ENCODE assay signal across 8 cellular contexts in the genomic region with DNA sequence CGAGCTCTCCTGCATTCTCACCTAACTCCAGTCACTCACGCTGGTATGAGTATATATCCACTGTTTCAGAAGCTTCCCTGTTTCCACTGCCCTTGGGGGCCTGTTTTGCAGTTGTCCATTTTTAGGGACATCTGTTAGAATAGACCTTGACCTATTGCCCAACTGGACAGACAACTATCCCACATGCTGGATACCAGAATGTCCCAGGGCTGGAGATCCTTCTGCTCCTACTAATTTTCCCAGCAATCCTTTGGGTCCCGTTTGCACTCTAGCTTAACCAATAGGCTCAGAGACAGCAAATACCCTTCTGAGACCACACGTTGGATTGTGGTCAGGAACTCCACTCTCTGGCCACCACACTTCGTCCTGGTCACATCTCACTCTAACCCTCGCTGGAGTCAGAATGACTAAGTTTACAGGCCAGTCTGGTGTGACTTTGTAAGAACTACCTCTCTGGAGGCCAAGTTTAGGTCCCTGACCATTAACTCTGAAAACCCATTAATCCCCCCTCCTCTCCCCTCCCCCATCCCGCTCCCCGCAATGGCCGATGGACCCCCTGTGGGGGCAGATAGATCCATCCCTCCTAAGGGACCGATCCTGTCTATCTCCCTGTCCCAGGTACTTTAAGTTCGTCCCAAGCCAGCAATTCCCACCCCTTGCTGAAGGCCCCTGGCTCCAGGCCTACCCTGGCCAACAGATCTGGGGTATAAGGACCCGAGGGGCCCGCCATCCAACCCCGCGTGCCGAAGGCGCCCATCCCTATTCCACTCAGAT. TPM values are rescaled to one million over a fixed set of nuclear protein-coding genes. Genes with fewer than 3 reads are reported as not detected.
A peak's percentile ranks its signal among the peaks of the same experiment; 100 is the strongest.
DNase-seq lines count a peak whose midpoint lies in the region; ATAC-seq and TF ChIP-seq lines count a peak whose summit lies in the region.

No MANE protein-coding gene starts in this region.

- H3K4me1 Mint-ChIP-seq in endodermal cell, result peaks cover 4% of the 10 kb centered on the region
- H3K4me1 Mint-ChIP-seq in natural killer cell, result peaks cover 24 to 60% of the 10 kb centered on the region in 2 donors

- H3K27me3 Mint-ChIP-seq in endodermal cell (ENCODE audit: insufficient read depth) (no peaks in the 10 kb centered on the region), natural killer cell (ENCODE audit: low read depth in 2 of 2) (no peaks in the 10 kb centered on the region)

- WGBS in endodermal cell (ENCODE audit: insufficient coverage in 1 of 2, insufficient read length in 1 of 2), 2 experiments, result 33 to 59% methylated on average over 8 to 17 of the region's 17 CpGs

- no peaks in the 10 kb centered on the region for H3K9me3 ChIP-seq in endodermal cell (ENCODE audit: control insufficient read depth, low read length)

- POLR2A ChIA-PET in RWPE1 (lab: Yijun Ruan, JAX; ENCODE audit: low non-redundant PET), result interaction anchor here (0.5 to 0.8 kb wide), 2 partner anchors 35 to 458 kb away, joined by 3 to 8 read pairs; no protein-coding TSS in a partner anchor

- TF ChIP-seq CTCF in RWPE1 (conservative IDR thresholded peaks at IDR 0.05; ENCODE audit: low read depth) (no peak), endodermal cell (conservative IDR thresholded peaks at IDR 0.05) (no peak), natural killer cell (IDR thresholded peaks at IDR 0.05) (no peak)

- H3K4me3 Mint-ChIP-seq in endodermal cell, result peak overlapping the region; percentile 89
- H3K4me3 Mint-ChIP-seq in natural killer cell, result peak overlapping the region; percentile 87

- peak overlapping the region; percentile 85 for H3K4me3 ChIP-seq in endodermal cell (ENCODE audit: low read length)

- peak in 1 of 3 donors; percentile 5 for ATAC-seq in natural killer cell
- no peak for ATAC-seq in GM19395 (IDR thresholded peaks at IDR 0.05; ENCODE audit: unreplicated experiment)
- no peak for ATAC-seq in GM21723 (IDR thresholded peaks at IDR 0.05; ENCODE audit: unreplicated experiment)

- no peaks in the 10 kb centered on the region for H3K36me3 ChIP-seq in endodermal cell (ENCODE audit: control insufficient read depth, insufficient read depth, low read length)

- no peaks in the 10 kb centered on the region for H3K9me3 Mint-ChIP-seq in endodermal cell
- H3K9me3 Mint-ChIP-seq in natural killer cell, result no peaks in the 10 kb centered on the region

- H3K27me3 ChIP-seq in endodermal cell (ENCODE audit: control insufficient read depth, insufficient read depth, low read length, poor library complexity, severe bottlenecking), result no peaks in the 10 kb centered on the region

- H3K27ac ChIP-seq in RWPE1 (peak overlapping the region; percentile 89), endodermal cell (ENCODE audit: low read depth, low read length) (peak overlapping the region; percentile 88)

- DNase-seq in NCI-H748 (lab: John Stamatoyannopoulos, UW; ENCODE audit: unreplicated experiment) (peak; percentile 27), NCI-H748 treated with DMSO at 0.1 percent for 48 hours (lab: John Stamatoyannopoulos, UW) (no peak), RWPE1 (ENCODE audit: low spot score) (no peak), endodermal cell (peak; percentile 73), natural killer cell (no peak), NCI-H2029 treated with DMSO at 0.1 percent for 48 hours (lab: John Stamatoyannopoulos, UW) (no peak)

- peak overlapping the region; percentile 58 for H3K27ac Mint-ChIP-seq in endodermal cell
- H3K27ac Mint-ChIP-seq in natural killer cell, result peak overlapping the region; percentile 18 to 86

- H3K9ac ChIP-seq in endodermal cell (ENCODE audit: extremely low read depth, low read length, poor library complexity, severe bottlenecking), result peak overlapping the region; percentile 92

- H3K36me3 Mint-ChIP-seq in endodermal cell (ENCODE audit: low read depth) (peaks cover 10% of the 10 kb centered on the region), natural killer cell (no peaks in the 10 kb centered on the region)

- H3K4me1 ChIP-seq in endodermal cell (ENCODE audit: control insufficient read depth, insufficient read depth, low read length), result no peaks in the 10 kb centered on the region

- intact Hi-C loops in natural killer cell (cut with micrococcal nuclease), result no loop called here

- CTCF ChIA-PET in RWPE1 (lab: Yijun Ruan, JAX), result no interaction called here

RNA-seq across cellular contexts. Expression of gene HMCES, which starts 35.5 kb away (rescaled TPM):
- total RNA-seq in endodermal cell (10 to 100 TPM; 42.9 to 46.9 TPM), natural killer cell (10 to 100 TPM; 37.3 to 42.8 (median 40.9) TPM)
- 40.1 TPM for polyA plus RNA-seq in endodermal cell (2013, experiment 1 of 2)
- 33.1 TPM for polyA plus RNA-seq in endodermal cell (2013, experiment 2 of 2)

Comparison
In these comparisons a context has a peak if more than half of its experiments do, and no peak if none do; other contexts are left out.
1. DNase-seq: peak in NCI-H748 (single experiment) and endodermal cell (single experiment); none in NCI-H748 treated with DMSO at 0.1 percent for 48 hours (single experiment), RWPE1 (single experiment), natural killer cell (single experiment) and NCI-H2029 treated with DMSO at 0.1 percent for 48 hours (single experiment).